17 cellular contexts compared by ENCODE assay signal in the genomic region with DNA sequence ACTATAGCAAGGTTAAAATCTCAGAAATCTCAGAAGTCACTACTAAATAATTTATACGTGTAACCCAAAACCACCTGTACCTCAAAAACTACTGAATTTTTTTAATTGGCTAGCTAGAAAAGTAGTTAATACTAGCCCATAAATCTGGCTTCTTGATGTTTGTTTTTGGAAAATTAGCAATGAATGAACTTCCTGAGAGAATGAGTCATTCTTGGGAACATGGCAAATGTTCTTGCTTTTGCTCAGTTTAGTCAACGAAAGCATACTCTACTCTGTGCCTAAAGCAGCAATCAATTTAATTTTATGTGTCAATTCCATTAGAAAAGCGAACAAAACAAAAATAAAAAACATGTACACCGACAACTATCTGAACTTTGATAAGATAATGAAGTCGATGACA.
A peak's percentile ranks its signal among the peaks of the same experiment; 100 is the strongest.
DNase-seq lines count a peak whose midpoint lies in the region; ATAC-seq and TF ChIP-seq lines count a peak whose summit lies in the region.
"Had no signal": no experiment of that assay in that cellular context is flagged by ENCODE, and none has a peak within 500 bp of the region (broad histone marks: within the 10 kb centered on the region; RNA-seq: fewer than 3 reads in every experiment).

No MANE protein-coding gene starts in this region.

- H3K36me3 ChIP-seq in HEK293 (ENCODE audit: control insufficient read depth in 2 of 2, insufficient read depth in 1 of 2, low read length in 2 of 2) (no peaks in the 10 kb centered on the region), adipocyte (ENCODE audit: control insufficient read depth, insufficient read depth, low read length, severe bottlenecking) (no peaks in the 10 kb centered on the region)
- H3K36me3 ChIP-seq: BLaER1 had no signal

- TF ChIP-seq CTCF in HEK293 (tag by site-specific recombination; IDR thresholded peaks at IDR 0.05), result no peak
- TF ChIP-seq CTCF in fibroblast of mammary gland (conservative IDR thresholded peaks at IDR 0.05; ENCODE audit: control insufficient read depth, insufficient read depth, low read depth, low read length), result no peak

- no peak overlapping the region for H3K9ac ChIP-seq in adipocyte (ENCODE audit: low read length)
- H3K9ac ChIP-seq: BLaER1 had no signal

- no peaks in the 10 kb centered on the region for H3K27me3 ChIP-seq in adipocyte (replicated peaks; ENCODE audit: control insufficient read depth, insufficient read depth, low read length)
- H3K27me3 ChIP-seq: BLaER1 had no signal

- peaks cover 4% of the 10 kb centered on the region for H3K4me1 ChIP-seq in HEK293 (ENCODE audit: control insufficient read depth, insufficient read depth, low read length)
- H3K4me1 ChIP-seq in adipocyte (ENCODE audit: control insufficient read depth, insufficient read depth, low read length), result peaks cover 6% of the 10 kb centered on the region
- H3K4me1 ChIP-seq: BLaER1 had no signal

- H3K9me3 ChIP-seq in HEK293 (ENCODE audit: control insufficient read depth, insufficient read depth, low read depth, low read length), result no peaks in the 10 kb centered on the region
- H3K9me3 ChIP-seq in adipocyte (ENCODE audit: control insufficient read depth, low read length), result no peaks in the 10 kb centered on the region
- H3K9me3 ChIP-seq: BLaER1 had no signal

- POLR2A ChIA-PET in HEK293 (lab: Yijun Ruan, JAX), result no interaction called here

- CTCF ChIA-PET in HEK293 (lab: Yijun Ruan, JAX), result no interaction called here

- intact Hi-C loops in cardiac septum (cut with DNase I), result no loop called here

- peak; percentile 41 for DNase-seq in adipocyte (ENCODE audit: low read depth)
- DNase-seq in fibroblast of mammary gland (ENCODE audit: low read depth), result peak; percentile 42
- DNase-seq in stromal cell of bone marrow (ENCODE audit: low read depth), result peak; percentile 14
- no peak for DNase-seq in pons (ENCODE audit: low spot score)
- DNase-seq in cardiac septum (ENCODE audit: low spot score), result no peak
- DNase-seq: activated effector memory CD4-positive, alpha-beta T cell treated with Interleukin-2 at 50 U/mL for 16 hours; amniotic stem cell; head of caudate nucleus; islet precursor cell; natural killer cell; NCI-H146; NCI-H82; stimulated activated CD4-positive, alpha-beta T cell treated with anti-CD3 and anti-CD28 coated beads, Interleukin-2, amount 100 ng/mL, for 48 hours had no signal

- H3K27ac ChIP-seq in HEK293 (ENCODE audit: extremely low read depth, low read depth, low read length), result no peak overlapping the region
- H3K27ac ChIP-seq: BLaER1 had no signal

- H3K4me3 ChIP-seq in HEK293 (ENCODE audit: low read depth, low read length), result no peak overlapping the region
- H3K4me3 ChIP-seq in adipocyte (ENCODE audit: low read length), result no peak overlapping the region
- no peak overlapping the region for H3K4me3 ChIP-seq in fibroblast of mammary gland (ENCODE audit: control insufficient read depth, low read depth, low read length)
- H3K4me3 ChIP-seq: BLaER1 had no signal

- ATAC-seq in HG03196 (IDR thresholded peaks at IDR 0.05; ENCODE audit: unreplicated experiment), result no peak
- ATAC-seq: HepG2, natural killer cell had no signal

TF ChIP-seq in HEK293, 187 proteins besides CTCF, POLR2A, EP300 and RAD21:
- TF ChIP-seq, protein P1, sequence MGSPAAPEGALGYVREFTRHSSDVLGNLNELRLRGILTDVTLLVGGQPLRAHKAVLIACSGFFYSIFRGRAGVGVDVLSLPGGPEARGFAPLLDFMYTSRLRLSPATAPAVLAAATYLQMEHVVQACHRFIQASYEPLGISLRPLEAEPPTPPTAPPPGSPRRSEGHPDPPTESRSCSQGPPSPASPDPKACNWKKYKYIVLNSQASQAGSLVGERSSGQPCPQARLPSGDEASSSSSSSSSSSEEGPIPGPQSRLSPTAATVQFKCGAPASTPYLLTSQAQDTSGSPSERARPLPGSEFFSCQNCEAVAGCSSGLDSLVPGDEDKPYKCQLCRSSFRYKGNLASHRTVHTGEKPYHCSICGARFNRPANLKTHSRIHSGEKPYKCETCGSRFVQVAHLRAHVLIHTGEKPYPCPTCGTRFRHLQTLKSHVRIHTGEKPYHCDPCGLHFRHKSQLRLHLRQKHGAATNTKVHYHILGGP (tag by site-specific recombination; IDR thresholded peaks at IDR 0.05), result 0 out of 2 replicates have a peak, but pooled peaks have one; percentile 8
- TF ChIP-seq SETDB1 (IDR thresholded peaks at IDR 0.05; ENCODE audit: insufficient read length, low read length) (no peak), YY2 (tag by site-specific recombination; IDR thresholded peaks at IDR 0.05) (no peak)
- TF ChIP-seq, protein P2, sequence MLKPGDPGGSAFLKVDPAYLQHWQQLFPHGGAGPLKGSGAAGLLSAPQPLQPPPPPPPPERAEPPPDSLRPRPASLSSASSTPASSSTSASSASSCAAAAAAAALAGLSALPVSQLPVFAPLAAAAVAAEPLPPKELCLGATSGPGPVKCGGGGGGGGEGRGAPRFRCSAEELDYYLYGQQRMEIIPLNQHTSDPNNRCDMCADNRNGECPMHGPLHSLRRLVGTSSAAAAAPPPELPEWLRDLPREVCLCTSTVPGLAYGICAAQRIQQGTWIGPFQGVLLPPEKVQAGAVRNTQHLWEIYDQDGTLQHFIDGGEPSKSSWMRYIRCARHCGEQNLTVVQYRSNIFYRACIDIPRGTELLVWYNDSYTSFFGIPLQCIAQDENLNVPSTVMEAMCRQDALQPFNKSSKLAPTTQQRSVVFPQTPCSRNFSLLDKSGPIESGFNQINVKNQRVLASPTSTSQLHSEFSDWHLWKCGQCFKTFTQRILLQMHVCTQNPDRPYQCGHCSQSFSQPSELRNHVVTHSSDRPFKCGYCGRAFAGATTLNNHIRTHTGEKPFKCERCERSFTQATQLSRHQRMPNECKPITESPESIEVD (tag by site-specific recombination; IDR thresholded peaks at IDR 0.05), result peak; percentile 71
TF ChIP-seq in HEK293: peak in this region for 2.

Comparison
In these comparisons a context has a peak if more than half of its experiments do, and no peak if none do; other contexts are left out.
1. DNase-seq: peak in adipocyte (single experiment), fibroblast of mammary gland (single experiment) and stromal cell of bone marrow (single experiment); none in pons (single experiment) and cardiac septum (single experiment).